Comparison of ENCODE assay signal across 1 cellular context in the genomic region with DNA sequence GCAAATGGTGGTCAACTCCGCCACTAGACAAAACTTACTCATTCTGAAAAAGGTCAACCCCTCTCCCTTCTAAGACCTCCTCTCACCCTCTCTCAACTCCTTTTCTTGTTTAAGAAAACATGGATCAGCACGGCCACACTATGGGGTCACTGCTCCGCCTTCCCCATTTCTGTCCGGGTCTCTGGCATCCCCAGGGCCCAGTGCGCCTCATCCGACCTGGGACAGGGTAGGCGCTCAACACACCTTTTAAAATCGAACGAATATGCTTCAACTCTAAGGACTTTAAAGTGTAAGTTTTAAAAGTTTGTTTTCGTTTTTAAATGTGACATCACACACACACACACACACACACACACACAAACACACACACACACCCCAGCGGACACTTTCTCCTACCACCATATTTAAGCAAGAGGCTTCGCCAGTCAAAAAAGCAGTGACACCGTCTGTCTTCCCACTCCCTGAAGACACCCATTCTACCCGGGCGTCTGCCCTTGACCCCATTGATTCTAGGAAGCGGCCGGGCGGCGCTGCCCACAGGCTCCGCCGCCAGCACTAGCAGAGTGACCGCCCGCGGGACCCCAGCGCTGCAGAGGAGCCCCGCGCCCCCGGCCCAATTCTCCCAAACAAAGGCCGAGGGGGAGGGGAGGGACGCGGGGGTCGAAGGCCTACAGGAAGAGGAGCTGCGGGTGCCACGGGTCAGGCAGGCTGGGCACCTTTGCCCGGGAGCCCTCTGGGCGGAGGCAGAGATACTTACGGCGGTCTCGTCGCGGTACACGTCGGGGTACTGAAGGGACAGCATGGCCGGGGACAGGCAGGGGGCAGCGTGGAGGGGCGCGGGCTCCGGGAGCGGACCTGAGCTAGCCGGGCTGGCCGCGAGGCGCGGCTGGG.
A peak's percentile ranks its signal among the peaks of the same experiment; 100 is the strongest.
TF ChIP-seq lines count a peak whose summit lies in the region.

No MANE protein-coding gene starts in this region.

TF ChIP-seq in HepG2, 621 proteins besides CTCF, POLR2A, EP300 and RAD21 (continued from another document and continues in another):
- TF ChIP-seq, protein P1, sequence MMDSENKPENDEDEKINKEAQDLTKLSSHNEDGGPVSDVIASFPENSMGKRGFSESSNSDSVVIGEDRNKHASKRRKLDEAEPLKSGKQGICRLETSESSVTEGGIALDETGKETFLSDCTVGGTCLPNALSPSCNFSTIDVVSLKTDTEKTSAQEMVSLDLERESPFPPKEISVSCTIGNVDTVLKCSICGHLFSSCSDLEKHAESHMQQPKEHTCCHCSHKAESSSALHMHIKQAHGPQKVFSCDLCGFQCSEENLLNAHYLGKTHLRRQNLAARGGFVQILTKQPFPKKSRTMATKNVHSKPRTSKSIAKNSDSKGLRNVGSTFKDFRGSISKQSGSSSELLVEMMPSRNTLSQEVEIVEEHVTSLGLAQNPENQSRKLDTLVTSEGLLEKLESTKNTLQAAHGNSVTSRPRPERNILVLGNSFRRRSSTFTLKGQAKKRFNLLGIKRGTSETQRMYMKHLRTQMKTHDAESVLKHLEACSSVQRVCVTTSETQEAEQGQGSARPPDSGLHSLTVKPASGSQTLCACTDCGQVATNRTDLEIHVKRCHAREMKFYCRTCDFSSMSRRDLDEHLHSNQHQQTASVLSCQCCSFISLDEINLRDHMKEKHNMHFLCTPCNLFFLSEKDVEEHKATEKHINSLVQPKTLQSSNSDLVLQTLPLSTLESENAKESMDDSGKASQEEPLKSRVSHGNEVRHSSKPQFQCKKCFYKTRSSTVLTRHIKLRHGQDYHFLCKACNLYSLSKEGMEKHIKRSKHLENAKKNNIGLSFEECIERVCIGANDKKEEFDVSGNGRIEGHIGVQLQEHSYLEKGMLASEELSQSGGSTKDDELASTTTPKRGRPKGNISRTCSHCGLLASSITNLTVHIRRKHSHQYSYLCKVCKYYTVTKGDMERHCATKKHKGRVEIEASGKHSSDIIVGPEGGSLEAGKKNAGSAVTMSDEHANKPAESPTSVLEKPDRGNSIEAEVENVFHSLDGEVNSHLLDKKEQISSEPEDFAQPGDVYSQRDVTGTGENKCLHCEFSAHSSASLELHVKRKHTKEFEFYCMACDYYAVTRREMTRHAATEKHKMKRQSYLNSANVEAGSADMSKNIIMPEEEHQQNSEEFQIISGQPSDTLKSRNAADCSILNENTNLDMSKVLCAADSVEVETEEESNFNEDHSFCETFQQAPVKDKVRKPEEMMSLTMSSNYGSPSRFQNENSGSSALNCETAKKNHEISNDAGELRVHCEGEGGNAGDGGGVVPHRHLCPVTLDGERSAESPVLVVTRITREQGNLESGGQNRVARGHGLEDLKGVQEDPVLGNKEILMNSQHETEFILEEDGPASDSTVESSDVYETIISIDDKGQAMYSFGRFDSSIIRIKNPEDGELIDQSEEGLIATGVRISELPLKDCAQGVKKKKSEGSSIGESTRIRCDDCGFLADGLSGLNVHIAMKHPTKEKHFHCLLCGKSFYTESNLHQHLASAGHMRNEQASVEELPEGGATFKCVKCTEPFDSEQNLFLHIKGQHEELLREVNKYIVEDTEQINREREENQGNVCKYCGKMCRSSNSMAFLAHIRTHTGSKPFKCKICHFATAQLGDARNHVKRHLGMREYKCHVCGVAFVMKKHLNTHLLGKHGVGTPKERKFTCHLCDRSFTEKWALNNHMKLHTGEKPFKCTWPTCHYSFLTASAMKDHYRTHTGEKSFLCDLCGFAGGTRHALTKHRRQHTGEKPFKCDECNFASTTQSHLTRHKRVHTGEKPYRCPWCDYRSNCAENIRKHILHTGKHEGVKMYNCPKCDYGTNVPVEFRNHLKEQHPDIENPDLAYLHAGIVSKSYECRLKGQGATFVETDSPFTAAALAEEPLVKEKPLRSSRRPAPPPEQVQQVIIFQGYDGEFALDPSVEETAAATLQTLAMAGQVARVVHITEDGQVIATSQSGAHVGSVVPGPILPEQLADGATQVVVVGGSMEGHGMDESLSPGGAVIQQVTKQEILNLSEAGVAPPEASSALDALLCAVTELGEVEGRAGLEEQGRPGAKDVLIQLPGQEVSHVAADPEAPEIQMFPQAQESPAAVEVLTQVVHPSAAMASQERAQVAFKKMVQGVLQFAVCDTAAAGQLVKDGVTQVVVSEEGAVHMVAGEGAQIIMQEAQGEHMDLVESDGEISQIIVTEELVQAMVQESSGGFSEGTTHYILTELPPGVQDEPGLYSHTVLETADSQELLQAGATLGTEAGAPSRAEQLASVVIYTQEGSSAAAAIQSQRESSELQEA (CRISPR knock-in tag; IDR thresholded peaks at IDR 0.05; ENCODE audit: not compliant biosample characterization), result peak; percentile 50
- TF ChIP-seq HIVEP1 (CRISPR knock-in tag; IDR thresholded peaks at IDR 0.05) (0 out of 2 replicates have a peak, but pooled peaks have one; percentile 7), MATR3 (CRISPR knock-in tag; IDR thresholded peaks at IDR 0.05) (no peak), ZNF841 (CRISPR knock-in tag; IDR thresholded peaks at IDR 0.05; ENCODE audit: borderline replicate concordance) (no peak), HHEX (CRISPR knock-in tag; IDR thresholded peaks at IDR 0.05) (no peak), MZF1 (CRISPR knock-in tag; IDR thresholded peaks at IDR 0.05; ENCODE audit: borderline replicate concordance) (no peak), ZNF598 (CRISPR knock-in tag; IDR thresholded peaks at IDR 0.05; ENCODE audit: borderline replicate concordance) (no peak; the same call in 1 of the 2 replicates), ZNF547 (CRISPR knock-in tag; IDR thresholded peaks at IDR 0.05) (peak; percentile 52; the same call in 1 of the 2 replicates), HOXA3 (CRISPR knock-in tag; IDR thresholded peaks at IDR 0.05) (no peak), ZNF709 (CRISPR knock-in tag; IDR thresholded peaks at IDR 0.05) (no peak), ZNF354B (CRISPR knock-in tag; IDR thresholded peaks at IDR 0.05) (no peak), ZNF557 (CRISPR knock-in tag; IDR thresholded peaks at IDR 0.05) (no peak), YEATS2 (CRISPR knock-in tag; IDR thresholded peaks at IDR 0.05; ENCODE audit: borderline replicate concordance) (no peak; the same call in 1 of the 2 replicates), PRMT3 (CRISPR knock-in tag; IDR thresholded peaks at IDR 0.05; ENCODE audit: borderline replicate concordance, low read depth) (no peak), ZNF605 (CRISPR knock-in tag; IDR thresholded peaks at IDR 0.05) (peak; percentile 58; the same call in 1 of the 2 replicates)
- TF ChIP-seq, protein P2, sequence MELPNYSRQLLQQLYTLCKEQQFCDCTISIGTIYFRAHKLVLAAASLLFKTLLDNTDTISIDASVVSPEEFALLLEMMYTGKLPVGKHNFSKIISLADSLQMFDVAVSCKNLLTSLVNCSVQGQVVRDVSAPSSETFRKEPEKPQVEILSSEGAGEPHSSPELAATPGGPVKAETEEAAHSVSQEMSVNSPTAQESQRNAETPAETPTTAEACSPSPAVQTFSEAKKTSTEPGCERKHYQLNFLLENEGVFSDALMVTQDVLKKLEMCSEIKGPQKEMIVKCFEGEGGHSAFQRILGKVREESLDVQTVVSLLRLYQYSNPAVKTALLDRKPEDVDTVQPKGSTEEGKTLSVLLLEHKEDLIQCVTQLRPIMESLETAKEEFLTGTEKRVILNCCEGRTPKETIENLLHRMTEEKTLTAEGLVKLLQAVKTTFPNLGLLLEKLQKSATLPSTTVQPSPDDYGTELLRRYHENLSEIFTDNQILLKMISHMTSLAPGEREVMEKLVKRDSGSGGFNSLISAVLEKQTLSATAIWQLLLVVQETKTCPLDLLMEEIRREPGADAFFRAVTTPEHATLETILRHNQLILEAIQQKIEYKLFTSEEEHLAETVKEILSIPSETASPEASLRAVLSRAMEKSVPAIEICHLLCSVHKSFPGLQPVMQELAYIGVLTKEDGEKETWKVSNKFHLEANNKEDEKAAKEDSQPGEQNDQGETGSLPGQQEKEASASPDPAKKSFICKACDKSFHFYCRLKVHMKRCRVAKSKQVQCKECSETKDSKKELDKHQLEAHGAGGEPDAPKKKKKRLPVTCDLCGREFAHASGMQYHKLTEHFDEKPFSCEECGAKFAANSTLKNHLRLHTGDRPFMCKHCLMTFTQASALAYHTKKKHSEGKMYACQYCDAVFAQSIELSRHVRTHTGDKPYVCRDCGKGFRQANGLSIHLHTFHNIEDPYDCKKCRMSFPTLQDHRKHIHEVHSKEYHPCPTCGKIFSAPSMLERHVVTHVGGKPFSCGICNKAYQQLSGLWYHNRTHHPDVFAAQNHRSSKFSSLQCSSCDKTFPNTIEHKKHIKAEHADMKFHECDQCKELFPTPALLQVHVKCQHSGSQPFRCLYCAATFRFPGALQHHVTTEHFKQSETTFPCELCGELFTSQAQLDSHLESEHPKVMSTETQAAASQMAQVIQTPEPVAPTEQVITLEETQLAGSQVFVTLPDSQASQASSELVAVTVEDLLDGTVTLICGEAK (IDR thresholded peaks at IDR 0.05), result no peak
- TF ChIP-seq, protein P2 (CRISPR knock-in tag; IDR thresholded peaks at IDR 0.05), result no peak
- TF ChIP-seq, protein P3, sequence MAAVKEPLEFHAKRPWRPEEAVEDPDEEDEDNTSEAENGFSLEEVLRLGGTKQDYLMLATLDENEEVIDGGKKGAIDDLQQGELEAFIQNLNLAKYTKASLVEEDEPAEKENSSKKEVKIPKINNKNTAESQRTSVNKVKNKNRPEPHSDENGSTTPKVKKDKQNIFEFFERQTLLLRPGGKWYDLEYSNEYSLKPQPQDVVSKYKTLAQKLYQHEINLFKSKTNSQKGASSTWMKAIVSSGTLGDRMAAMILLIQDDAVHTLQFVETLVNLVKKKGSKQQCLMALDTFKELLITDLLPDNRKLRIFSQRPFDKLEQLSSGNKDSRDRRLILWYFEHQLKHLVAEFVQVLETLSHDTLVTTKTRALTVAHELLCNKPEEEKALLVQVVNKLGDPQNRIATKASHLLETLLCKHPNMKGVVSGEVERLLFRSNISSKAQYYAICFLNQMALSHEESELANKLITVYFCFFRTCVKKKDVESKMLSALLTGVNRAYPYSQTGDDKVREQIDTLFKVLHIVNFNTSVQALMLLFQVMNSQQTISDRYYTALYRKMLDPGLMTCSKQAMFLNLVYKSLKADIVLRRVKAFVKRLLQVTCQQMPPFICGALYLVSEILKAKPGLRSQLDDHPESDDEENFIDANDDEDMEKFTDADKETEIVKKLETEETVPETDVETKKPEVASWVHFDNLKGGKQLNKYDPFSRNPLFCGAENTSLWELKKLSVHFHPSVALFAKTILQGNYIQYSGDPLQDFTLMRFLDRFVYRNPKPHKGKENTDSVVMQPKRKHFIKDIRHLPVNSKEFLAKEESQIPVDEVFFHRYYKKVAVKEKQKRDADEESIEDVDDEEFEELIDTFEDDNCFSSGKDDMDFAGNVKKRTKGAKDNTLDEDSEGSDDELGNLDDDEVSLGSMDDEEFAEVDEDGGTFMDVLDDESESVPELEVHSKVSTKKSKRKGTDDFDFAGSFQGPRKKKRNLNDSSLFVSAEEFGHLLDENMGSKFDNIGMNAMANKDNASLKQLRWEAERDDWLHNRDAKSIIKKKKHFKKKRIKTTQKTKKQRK (IDR thresholded peaks at IDR 0.05; ENCODE audit: low read length), result no peak
- TF ChIP-seq, protein P4, sequence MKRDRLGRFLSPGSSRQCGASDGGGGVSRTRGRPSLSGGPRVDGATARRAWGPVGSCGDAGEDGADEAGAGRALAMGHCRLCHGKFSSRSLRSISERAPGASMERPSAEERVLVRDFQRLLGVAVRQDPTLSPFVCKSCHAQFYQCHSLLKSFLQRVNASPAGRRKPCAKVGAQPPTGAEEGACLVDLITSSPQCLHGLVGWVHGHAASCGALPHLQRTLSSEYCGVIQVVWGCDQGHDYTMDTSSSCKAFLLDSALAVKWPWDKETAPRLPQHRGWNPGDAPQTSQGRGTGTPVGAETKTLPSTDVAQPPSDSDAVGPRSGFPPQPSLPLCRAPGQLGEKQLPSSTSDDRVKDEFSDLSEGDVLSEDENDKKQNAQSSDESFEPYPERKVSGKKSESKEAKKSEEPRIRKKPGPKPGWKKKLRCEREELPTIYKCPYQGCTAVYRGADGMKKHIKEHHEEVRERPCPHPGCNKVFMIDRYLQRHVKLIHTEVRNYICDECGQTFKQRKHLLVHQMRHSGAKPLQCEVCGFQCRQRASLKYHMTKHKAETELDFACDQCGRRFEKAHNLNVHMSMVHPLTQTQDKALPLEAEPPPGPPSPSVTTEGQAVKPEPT (CRISPR knock-in tag; IDR thresholded peaks at IDR 0.05; ENCODE audit: low read depth), result no peak
- TF ChIP-seq, protein P5, sequence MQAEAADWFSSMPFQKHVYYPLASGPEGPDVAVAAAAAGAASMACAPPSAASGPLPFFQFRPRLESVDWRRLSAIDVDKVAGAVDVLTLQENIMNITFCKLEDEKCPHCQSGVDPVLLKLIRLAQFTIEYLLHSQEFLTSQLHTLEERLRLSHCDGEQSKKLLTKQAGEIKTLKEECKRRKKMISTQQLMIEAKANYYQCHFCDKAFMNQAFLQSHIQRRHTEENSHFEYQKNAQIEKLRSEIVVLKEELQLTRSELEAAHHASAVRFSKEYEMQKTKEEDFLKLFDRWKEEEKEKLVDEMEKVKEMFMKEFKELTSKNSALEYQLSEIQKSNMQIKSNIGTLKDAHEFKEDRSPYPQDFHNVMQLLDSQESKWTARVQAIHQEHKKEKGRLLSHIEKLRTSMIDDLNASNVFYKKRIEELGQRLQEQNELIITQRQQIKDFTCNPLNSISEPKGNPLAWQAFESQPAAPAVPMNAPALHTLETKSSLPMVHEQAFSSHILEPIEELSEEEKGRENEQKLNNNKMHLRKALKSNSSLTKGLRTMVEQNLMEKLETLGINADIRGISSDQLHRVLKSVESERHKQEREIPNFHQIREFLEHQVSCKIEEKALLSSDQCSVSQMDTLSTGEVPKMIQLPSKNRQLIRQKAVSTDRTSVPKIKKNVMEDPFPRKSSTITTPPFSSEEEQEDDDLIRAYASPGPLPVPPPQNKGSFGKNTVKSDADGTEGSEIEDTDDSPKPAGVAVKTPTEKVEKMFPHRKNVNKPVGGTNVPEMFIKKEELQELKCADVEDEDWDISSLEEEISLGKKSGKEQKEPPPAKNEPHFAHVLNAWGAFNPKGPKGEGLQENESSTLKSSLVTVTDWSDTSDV (CRISPR knock-in tag; IDR thresholded peaks at IDR 0.05), result no peak
